Comparison of ENCODE assay signal across 8 cellular contexts in genomic region chr13:33285420-33286124, GRCh38. TPM values are rescaled to one million over a fixed set of nuclear protein-coding genes. Genes with fewer than 3 reads are reported as not detected.
DNase-seq lines count a peak whose midpoint lies in the region; ATAC-seq lines count a peak whose summit lies in the region.

STARD13 (minus strand) TSS chr13:33285755; CDS start chr13:33285638, 117 bp downstream.

- H3K27ac ChIP-seq in duodenal mucosa (ENCODE audit: low read depth, low read length), result peak within 1 kb of the TSS; percentile 87

- H3K36me3 ChIP-seq in duodenal mucosa (ENCODE audit: control insufficient read depth in 1 of 2, insufficient read depth in 2 of 2, low read length in 2 of 2), result no peaks in the 10 kb centered on the region

- peak within 1 kb of the TSS; percentile 78 to 93 for H3K4me3 ChIP-seq in duodenal mucosa (ENCODE audit: low read depth in 1 of 2, low read length in 2 of 2)

- peak; percentile 69 for ATAC-seq in GM19372 (IDR thresholded peaks at IDR 0.05; ENCODE audit: low read depth, unreplicated experiment)
- peak; percentile 72 for ATAC-seq in HG03469 (IDR thresholded peaks at IDR 0.05; ENCODE audit: unreplicated experiment)
- ATAC-seq in left colon, result peak; percentile 92

- DNase-seq in DMS53 (lab: John Stamatoyannopoulos, UW) (peak; percentile 91), SK-N-DZ (ENCODE audit: low spot score) (peak; percentile 68), left colon (peak; percentile 90 to 93), NK-92 (lab: John Stamatoyannopoulos, UW; ENCODE audit: unreplicated experiment) (no peak)
- DNase-seq in stimulated activated CD4-positive, alpha-beta T cell treated with anti-CD3 and anti-CD28 coated beads, Interleukin-2, amount 100 ng/mL, for 48 hours, result peak; percentile 3 to 4

- intact Hi-C loops in left colon (cut with DNase I, micrococcal nuclease), result loop anchor here in 1 of 2 donors (10.0 kb wide), 1 partner anchor 249 kb away; no protein-coding TSS in a partner anchor

- H3K27me3 ChIP-seq in duodenal mucosa (ENCODE audit: control insufficient read depth in 1 of 2, insufficient read depth in 2 of 2, low read length in 2 of 2), result no peaks in the 10 kb centered on the region

- no peaks in the 10 kb centered on the region for H3K9me3 ChIP-seq in duodenal mucosa (ENCODE audit: control insufficient read depth in 1 of 2, low read length in 2 of 2)

- peak within 1 kb of the TSS; percentile 68 to 93 for H3K9ac ChIP-seq in duodenal mucosa (ENCODE audit: low read depth in 1 of 2, low read length in 2 of 2)

- H3K4me1 ChIP-seq in duodenal mucosa (ENCODE audit: control insufficient read depth in 1 of 2, insufficient read depth in 2 of 2, low read length in 2 of 2), result peaks cover 6 to 10% of the 10 kb centered on the region in 2 donors

RNA-seq across cellular contexts. Expression of gene STARD13, which starts in this region (rescaled TPM):
- 1.2 and 2.8 TPM in 2 replicates for polyA plus RNA-seq in SK-N-DZ (2014; cell fraction: cytosol; rRNA removed)
- 1.7 and 2.4 TPM in 2 replicates for polyA plus RNA-seq in SK-N-DZ (2014; cell fraction: nucleus; rRNA removed)
- 10 to 100 TPM; 28.7 to 32.9 TPM for total RNA-seq in left colon
